Comparison of ENCODE assay signal across 1 cellular context in genomic region chr20:50628326-50628725, GRCh38.
TF ChIP-seq lines count a peak whose summit lies in the region.

No MANE protein-coding gene starts in this region.

TF ChIP-seq in HepG2, 621 proteins besides CTCF, POLR2A, EP300 and RAD21 (continued from another document):
- TF ChIP-seq, protein P1, sequence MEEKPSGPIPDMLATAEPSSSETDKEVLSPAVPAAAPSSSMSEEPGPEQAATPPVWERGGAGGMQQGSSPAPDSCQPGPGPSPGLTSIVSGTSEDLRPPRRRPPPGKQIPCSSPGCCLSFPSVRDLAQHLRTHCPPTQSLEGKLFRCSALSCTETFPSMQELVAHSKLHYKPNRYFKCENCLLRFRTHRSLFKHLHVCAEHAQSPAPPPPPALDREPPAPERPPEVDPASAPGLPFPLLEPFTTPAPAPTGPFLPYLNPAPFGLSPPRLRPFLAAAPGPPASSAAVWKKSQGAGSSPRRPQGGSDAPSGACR (CRISPR knock-in tag; IDR thresholded peaks at IDR 0.05) = no peak
TF ChIP-seq in HepG2: peak in this region for 14.
